Comparison of ENCODE assay signal across 20 cellular contexts in genomic region chr5:176659860-176660461, GRCh38. TPM values are rescaled to one million over a fixed set of nuclear protein-coding genes. Genes with fewer than 3 reads are reported as not detected.
"Had no signal": no experiment of that assay in that cellular context is flagged by ENCODE, and none has a peak within 500 bp of the region (broad histone marks: within the 10 kb centered on the region; RNA-seq: fewer than 3 reads in every experiment).

No MANE protein-coding gene starts in this region.

- H3K9me3 ChIP-seq: heart left ventricle, mucosa of descending colon, prostate gland, testis, vagina had no signal

- H3K27me3 ChIP-seq: testis, vagina had no signal

- H3K4me3 ChIP-seq: mucosa of descending colon, prostate gland, testis, vagina had no signal

- H3K9me3 Mint-ChIP-seq: activated B cell treated with CpG ODN at 0.5 μM for 24 hours; activated T-helper 17 cell treated with anti-CD3 and anti-CD28 coated beads, Interleukin-2, amount 50 U/mL, for 72 hours; brain; stimulated activated naive B cell treated with anti-CD40 and anti-IgM and Interleukin-4, amounts not matched to agents 10 μg/mL and 1 μg/mL and 100 μg/mL, for 72 hours; T-helper 1 cell treated with Interleukin-12 subunit alpha and Interleukin-12 subunit beta and Interleukin-4 antibody, amounts not matched to agents 30 μg/mL and 1 μg/mL, for 36 hours had no signal

- H3K4me3 Mint-ChIP-seq: brain had no signal

- H3K27ac ChIP-seq: prostate gland, testis, vagina had no signal

- H3K4me1 ChIP-seq: prostate gland, testis had no signal

RNA-seq across cellular contexts. Expression of gene EIF4E1B, which starts 29.5 kb away (rescaled TPM):
- total RNA-seq: activated B cell treated with CpG ODN at 0.5 μM for 24 hours; activated CD4-positive, alpha-beta T cell treated with anti-CD3 and anti-CD28 coated beads for 36 hours; activated T-helper 17 cell treated with anti-CD3 and anti-CD28 coated beads, Interleukin-2, amount 50 U/mL, for 72 hours; aorta; cardiac septum; chondrocyte; epithelial cell of proximal tubule; fibroblast of villous mesenchyme; heart left ventricle; left colon; lower leg skin; mucosa of descending colon; osteocyte; vagina had no signal
- polyA plus RNA-seq: aorta, heart left ventricle, keratinocyte had no signal

RNA-seq across cellular contexts. Expression of gene SNCB, which starts 29.6 kb away (rescaled TPM):
- total RNA-seq: activated B cell treated with CpG ODN at 0.5 μM for 24 hours; activated T-helper 17 cell treated with anti-CD3 and anti-CD28 coated beads, Interleukin-2, amount 50 U/mL, for 72 hours; aorta; fibroblast of villous mesenchyme; left colon; lower leg skin; osteocyte; prostate gland; vagina had no signal
- polyA plus RNA-seq: aorta, heart left ventricle had no signal
